ENCODE assay signal across 8 cellular contexts in the genomic region with DNA sequence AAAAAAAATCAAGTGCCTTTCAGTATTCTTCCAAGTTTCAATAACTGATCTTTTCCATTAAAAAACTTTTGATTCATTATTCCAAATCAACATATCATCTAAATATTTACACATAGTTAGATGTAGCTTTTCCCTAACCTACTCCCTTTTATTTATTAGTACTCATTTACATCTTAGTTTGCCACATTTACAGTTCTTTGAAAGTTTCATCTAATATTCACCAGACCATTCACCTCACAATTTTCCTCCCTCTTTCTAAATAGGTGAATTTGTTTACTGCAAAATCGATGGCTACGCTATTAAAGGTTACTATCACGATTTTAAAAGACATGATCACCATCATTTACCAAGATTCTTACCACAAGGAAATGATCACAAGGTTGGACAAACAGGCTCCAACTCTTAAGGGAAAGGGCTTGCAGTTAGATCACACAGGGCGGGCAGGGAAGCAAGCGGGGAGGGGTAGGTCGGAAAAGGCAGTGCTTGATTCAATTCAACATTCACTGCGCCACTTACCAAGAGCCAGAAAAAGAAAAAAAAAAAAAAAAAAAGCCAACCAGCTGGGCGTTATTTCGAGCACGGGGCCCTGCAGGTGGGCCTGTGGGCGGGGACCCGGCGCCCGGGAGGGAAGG. TPM values are rescaled to one million over a fixed set of nuclear protein-coding genes. Genes with fewer than 3 reads are reported as not detected.
A peak's percentile ranks its signal among the peaks of the same experiment; 100 is the strongest.
DNase-seq lines count a peak whose midpoint lies in the region; ATAC-seq, FAIRE-seq and TF ChIP-seq lines count a peak whose summit lies in the region.

No MANE protein-coding gene starts in this region.

- no peaks in the 10 kb centered on the region for H3K9me3 Mint-ChIP-seq in Caco-2 (ENCODE audit: unreplicated experiment)
- H3K9me3 Mint-ChIP-seq in naive thymus-derived CD8-positive, alpha-beta T cell = peaks cover 0 to 2% (median 0%) of the 10 kb centered on the region in 9 donors

- FAIRE-seq in GM12892 (lab: Jason Lieb, UNC) = no peak

- peaks cover 18% of the 10 kb centered on the region for H3K4me1 Mint-ChIP-seq in Caco-2 (ENCODE audit: low read depth, unreplicated experiment)
- peaks cover 14 to 58% (median 39%) of the 10 kb centered on the region in 4 donors for H3K4me1 Mint-ChIP-seq in naive thymus-derived CD8-positive, alpha-beta T cell

- peak overlapping the region; percentile 98 for H3K4me3 Mint-ChIP-seq in Caco-2 (ENCODE audit: unreplicated experiment)
- H3K4me3 Mint-ChIP-seq in naive thymus-derived CD8-positive, alpha-beta T cell = peak overlapping the region; percentile 85 to 100 (median 96)

- intact Hi-C loops in Caco-2 (cut with micrococcal nuclease; ENCODE audit: unreplicated experiment) = loop anchor here (1.0 to 5.0 kb wide), 3 partner anchors 96 to 424 kb away; partner anchors contain the start of gene WDSUB1

- H3K4me3 ChIP-seq in Caco-2 (ENCODE audit: low read depth, low read length) (peak overlapping the region; percentile 100), duodenal mucosa (ENCODE audit: low read depth in 1 of 2, low read length in 2 of 2) (peak overlapping the region; percentile 92 to 96)

- no peak for DNase-seq in Caco-2
- peak; percentile 72 for DNase-seq in NCI-H526 treated with DMSO at 0.1 percent for 48 hours (lab: John Stamatoyannopoulos, UW)
- DNase-seq in naive thymus-derived CD8-positive, alpha-beta T cell = peak in 1 of 10 donors; percentile 94
- DNase-seq in DMS 273 (lab: John Stamatoyannopoulos, UW; ENCODE audit: unreplicated experiment) = no peak
- no peak for DNase-seq in GM12892 (ENCODE audit: insufficient read length)
- DNase-seq in DMS 273 treated with DMSO at 0.1 percent for 48 hours (lab: John Stamatoyannopoulos, UW) = no peak

- peak overlapping the region; percentile 99 for H3K27ac ChIP-seq in duodenal mucosa (ENCODE audit: low read depth, low read length)

- peak overlapping the region; percentile 99 for H3K27ac Mint-ChIP-seq in Caco-2 (ENCODE audit: unreplicated experiment)
- peak overlapping the region; percentile 93 to 100 (median 96) for H3K27ac Mint-ChIP-seq in naive thymus-derived CD8-positive, alpha-beta T cell

- H3K36me3 ChIP-seq in Caco-2 (ENCODE audit: control insufficient read depth, insufficient read depth, low read length) (no peaks in the 10 kb centered on the region), duodenal mucosa (ENCODE audit: control insufficient read depth in 1 of 2, insufficient read depth in 2 of 2, low read length in 2 of 2) (peaks cover 0 to 9% of the 10 kb centered on the region in 2 donors)

- no peak for TF ChIP-seq POLR2A in GM12892 (IDR thresholded peaks at IDR 0.05; ENCODE audit: low read depth, low read length)

- H3K36me3 Mint-ChIP-seq in Caco-2 (ENCODE audit: insufficient read depth, unreplicated experiment) = peaks cover 48% of the 10 kb centered on the region
- peaks cover 0 to 29% (median 13%) of the 10 kb centered on the region in 3 donors for H3K36me3 Mint-ChIP-seq in naive thymus-derived CD8-positive, alpha-beta T cell

- POLR2A ChIA-PET in Caco-2 (lab: Charles Lee) = interaction anchor here (0.5 to 2.0 kb wide), 11 partner anchors 22 to 440 kb away, joined by 3 to 32 read pairs (median 4); partner anchors contain the start of gene BAZ2B
- POLR2A ChIA-PET in naive thymus-derived CD8-positive, alpha-beta T cell (lab: Charles Lee) = interaction anchor here (0.5 to 3.0 kb wide), 28 partner anchors 10 to 1851 kb away, joined by 3 to 18 read pairs (median 4); partner anchors contain the start of genes LY75, TANK and WDSUB1

- H3K4me1 ChIP-seq in Caco-2 = peaks cover 21% of the 10 kb centered on the region
- peaks cover 25 to 27% of the 10 kb centered on the region in 2 donors for H3K4me1 ChIP-seq in duodenal mucosa (ENCODE audit: control insufficient read depth in 1 of 2, insufficient read depth in 2 of 2, low read length in 2 of 2)

- H3K27me3 Mint-ChIP-seq in Caco-2 (ENCODE audit: insufficient read depth, unreplicated experiment) = no peaks in the 10 kb centered on the region
- no peaks in the 10 kb centered on the region for H3K27me3 Mint-ChIP-seq in naive thymus-derived CD8-positive, alpha-beta T cell

- BruUV-seq in Caco-2 (replicated peaks; lab: Mats Ljungman, UMichigan) = TSS peak; percentile 60

- no peak for TF ChIP-seq CTCF in Caco-2 (IDR thresholded peaks at IDR 0.05; ENCODE audit: insufficient read depth in 1 of 2, low read depth in 1 of 2, low read length in 1 of 2, severe bottlenecking in 1 of 2, unreplicated experiment in 1 of 2)

- no peaks in the 10 kb centered on the region for H3K27me3 ChIP-seq in Caco-2 (replicated peaks; ENCODE audit: control insufficient read depth, insufficient read depth, low read length)
- H3K27me3 ChIP-seq in duodenal mucosa (ENCODE audit: control insufficient read depth in 1 of 2, insufficient read depth in 2 of 2, low read length in 2 of 2) = no peaks in the 10 kb centered on the region

- H3K9ac ChIP-seq in duodenal mucosa (ENCODE audit: low read depth in 1 of 2, low read length in 2 of 2) = peak overlapping the region; percentile 97 to 98

- CTCF ChIA-PET in Caco-2 (lab: Charles Lee) = interaction anchor here (0.6 to 1.5 kb wide), 7 partner anchors 11 to 527 kb away, joined by 3 to 25 read pairs (median 3); no protein-coding TSS in a partner anchor

- H3K9me3 ChIP-seq in Caco-2 (no peaks in the 10 kb centered on the region), duodenal mucosa (ENCODE audit: control insufficient read depth in 1 of 2, low read length in 2 of 2) (no peaks in the 10 kb centered on the region)

- ATAC-seq in naive thymus-derived CD8-positive, alpha-beta T cell = peak in 1 of 2 donors; percentile 81
- ATAC-seq in GM18498 (IDR thresholded peaks at IDR 0.05; ENCODE audit: unreplicated experiment) = no peak

RNA-seq across cellular contexts. Expression of gene MARCHF7, which starts 0.6 kb away (rescaled TPM):
- total RNA-seq in Caco-2 (2022) = 82.6 and 90.7 TPM in 2 replicates
- 100 to 1,000 TPM; 145 to 156 TPM for total RNA-seq in naive thymus-derived CD8-positive, alpha-beta T cell
- polyA plus RNA-seq in naive thymus-derived CD8-positive, alpha-beta T cell = 100 to 1,000 TPM; 147 to 158 (median 157) TPM
- 85.7 TPM for polyA plus RNA-seq in GM12892 (2012; ENCODE audit: missing spikeins)
